ENCODE assay signal across 21 cellular contexts in the genomic region with DNA sequence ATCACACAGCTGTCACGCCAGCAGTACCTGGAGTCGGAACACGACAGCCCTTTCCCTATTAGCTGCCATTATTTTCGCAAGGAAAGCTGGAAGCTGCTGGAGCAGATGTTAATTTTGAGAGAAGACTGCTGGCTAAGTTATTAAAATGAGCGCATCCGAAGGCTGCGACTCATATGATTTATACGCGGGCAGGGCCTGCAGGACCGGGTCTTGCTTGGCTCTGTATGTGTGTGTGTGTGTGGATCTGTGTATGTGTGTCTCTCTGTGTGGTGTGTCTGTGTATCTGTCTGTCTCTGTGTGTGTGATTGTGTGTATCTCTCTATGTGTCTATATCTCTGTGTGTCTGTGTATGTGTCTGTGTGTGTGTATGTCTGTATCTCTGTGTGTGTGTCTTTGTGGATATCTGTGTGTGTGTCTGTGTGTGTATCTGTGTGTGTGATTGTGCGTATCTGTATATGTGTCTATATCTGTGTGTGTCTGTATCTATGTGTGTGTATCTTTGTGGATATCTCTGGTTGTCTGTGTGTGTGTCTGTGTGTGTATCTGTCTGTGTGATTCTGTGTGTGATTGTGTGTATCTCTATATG.
"Had no signal": no experiment of that assay in that cellular context is flagged by ENCODE, and none has a peak within 500 bp of the region (broad histone marks: within the 10 kb centered on the region; RNA-seq: fewer than 3 reads in every experiment).

No MANE protein-coding gene starts in this region.

- DNase-seq: activated CD4-positive, alpha-beta T cell treated with anti-CD3 and anti-CD28 coated beads, Interleukin-2, amount 10 ng/mL, durations not matched to agents 7 days and 5 days; activated CD8-positive, alpha-beta memory T cell treated with anti-CD3 and anti-CD28 coated beads, Interleukin-2, amount 50 U/mL, for 48 hours; activated gamma-delta T cell treated with Interleukin-2 at 50 U/mL for 16 hours; activated T-cell treated with anti-CD3 and anti-CD28 coated beads, Interleukin-2, amount 50 U/mL, for 72 hours; amygdala; effector memory CD4-positive, alpha-beta T cell; islet precursor cell; left lung; stimulated activated CD4-positive, alpha-beta T cell treated with anti-CD3 and anti-CD28 coated beads, Interleukin-4, amount 100 ng/mL, for 4 hours; stimulated activated CD8-positive, alpha-beta memory T cell treated with anti-CD3 and anti-CD28 coated beads, Interleukin-4, amount 100 ng/mL, for 48 hours; stimulated activated naive CD8-positive, alpha-beta T cell treated with anti-CD3 and anti-CD28 coated beads, Interleukin-15, Interleukin-2, amounts not matched to agents 100 U/mL and 50 U/mL, for 24 hours; T-helper 2 cell; transverse colon had no signal

- H3K4me1 Mint-ChIP-seq: activated CD4-positive, alpha-beta T cell treated with anti-CD3 and anti-CD28 coated beads, Interleukin-2, amount 10 ng/mL, durations not matched to agents 7 days and 5 days had no signal

- H3K36me3 ChIP-seq: breast epithelium, left lung, right atrium auricular region, transverse colon had no signal

- H3K27ac Mint-ChIP-seq: activated CD4-positive, alpha-beta T cell treated with anti-CD3 and anti-CD28 coated beads, Interleukin-2, amount 10 ng/mL, durations not matched to agents 7 days and 5 days; activated naive CD8-positive, alpha-beta T cell; activated T-cell treated with anti-CD3 and anti-CD28 coated beads, Interleukin-2, amount 50 U/mL, for 72 hours; dendritic cell treated with granulocyte-macrophage colony-stimulating factor and Interleukin-4, amounts not matched to agents 40 ng/mL and 50 ng/mL, for 4 days; nephron; progenitor cell of endocrine pancreas had no signal

- H3K27ac ChIP-seq: breast epithelium, hepatocyte, left lung, right atrium auricular region, transverse colon had no signal

- H3K79me2 ChIP-seq: hepatocyte had no signal

- H3K27me3 ChIP-seq: breast epithelium, right atrium auricular region had no signal

- ATAC-seq: activated T-cell treated with anti-CD3 and anti-CD28 coated beads, Interleukin-2, amount 50 U/mL, for 72 hours; left lung; stimulated activated naive CD8-positive, alpha-beta T cell treated with anti-CD3 and anti-CD28 coated beads, Interleukin-15, Interleukin-2, amounts not matched to agents 100 U/mL and 50 U/mL, for 24 hours had no signal

- H3K9me3 ChIP-seq: breast epithelium, left lung, right atrium auricular region, transverse colon had no signal

- H3K27me3 Mint-ChIP-seq: activated CD4-positive, alpha-beta T cell treated with anti-CD3 and anti-CD28 coated beads, Interleukin-2, amount 10 ng/mL, durations not matched to agents 7 days and 5 days; dendritic cell treated with granulocyte-macrophage colony-stimulating factor and Interleukin-4, amounts not matched to agents 40 ng/mL and 50 ng/mL, for 4 days had no signal

- H3K4me3 ChIP-seq: breast epithelium, hepatocyte, left lung, right atrium auricular region, smooth muscle cell, transverse colon had no signal

- H3K4me2 ChIP-seq: hepatocyte, smooth muscle cell had no signal

- H3K4me3 Mint-ChIP-seq: activated CD4-positive, alpha-beta T cell treated with anti-CD3 and anti-CD28 coated beads, Interleukin-2, amount 10 ng/mL, durations not matched to agents 7 days and 5 days; activated naive CD8-positive, alpha-beta T cell; activated T-cell treated with anti-CD3 and anti-CD28 coated beads, Interleukin-2, amount 50 U/mL, for 72 hours; dendritic cell treated with granulocyte-macrophage colony-stimulating factor and Interleukin-4, amounts not matched to agents 40 ng/mL and 50 ng/mL, for 4 days; nephron had no signal

- H3K4me1 ChIP-seq: breast epithelium, left lung, right atrium auricular region, transverse colon had no signal

- H3K9me3 Mint-ChIP-seq: activated T-cell treated with anti-CD3 and anti-CD28 coated beads, Interleukin-2, amount 50 U/mL, for 72 hours; dendritic cell treated with granulocyte-macrophage colony-stimulating factor and Interleukin-4, amounts not matched to agents 40 ng/mL and 50 ng/mL, for 4 days; nephron had no signal

- H3K36me3 Mint-ChIP-seq: activated naive CD8-positive, alpha-beta T cell had no signal

- H2AFZ ChIP-seq: hepatocyte had no signal
